ENCODE assay signal across 31 cellular contexts in the genomic region with DNA sequence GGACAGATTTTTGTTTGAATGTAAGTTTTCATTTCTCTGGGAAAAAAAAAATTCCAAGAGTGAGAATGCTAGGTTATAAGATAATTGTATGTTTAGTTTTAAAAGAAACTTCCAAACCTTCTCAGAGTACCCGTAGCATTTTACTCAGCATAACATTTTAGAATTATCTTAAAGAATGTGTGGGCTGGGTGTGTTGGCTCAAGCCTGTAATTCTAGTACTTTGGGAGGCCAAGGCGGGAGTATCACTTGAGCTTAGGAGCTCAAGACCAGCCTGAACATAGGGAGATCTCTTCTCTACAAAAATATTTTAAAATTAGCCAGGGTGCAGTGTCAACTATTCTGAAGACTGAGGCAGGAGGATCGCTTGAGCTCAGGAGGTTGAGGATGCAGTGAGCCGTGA.
DNase-seq lines count a peak whose midpoint lies in the region; ATAC-seq and TF ChIP-seq lines count a peak whose summit lies in the region.
"Had no signal": no experiment of that assay in that cellular context is flagged by ENCODE, and none has a peak within 500 bp of the region (broad histone marks: within the 10 kb centered on the region; RNA-seq: fewer than 3 reads in every experiment).

No MANE protein-coding gene starts in this region.

- peaks cover 2% of the 10 kb centered on the region for H3K27me3 Mint-ChIP-seq in GM23338 (ENCODE audit: insufficient read depth, low read depth, poor library complexity)
- peaks cover 2% of the 10 kb centered on the region for H3K27me3 Mint-ChIP-seq in activated T-helper 2 cell treated with anti-CD3 and anti-CD28 coated beads, Interferon-gamma antibody, Interleukin-2, Interleukin-4, amounts not matched to agents 10 μg/mL and 5 μg/mL and 100 μg/mL, durations not matched to agents 14 hours and 24 hours and 36 hours (ENCODE audit: low read depth)

- H3K9me3 ChIP-seq in trophoblast cell (ENCODE audit: insufficient read depth, low read depth, low read length) = peaks cover 1% of the 10 kb centered on the region
- H3K9me3 ChIP-seq: A549; BE2C; BLaER1; BLaER1 treated with 17β-estradiol and CSF1 and Interleukin-3, amounts not matched to agents 10 nM and 100 nM; Caco-2 had no signal

- H3K79me2 ChIP-seq in GM23338 (replicated peaks; ENCODE audit: insufficient read depth) = no peaks in the 10 kb centered on the region
- no peaks in the 10 kb centered on the region for H3K79me2 ChIP-seq in trophoblast cell (ENCODE audit: control insufficient read depth, insufficient read depth, low read length, poor library complexity)

- TF ChIP-seq CTCF in GM23338 (conservative IDR thresholded peaks at IDR 0.05; ENCODE audit: low read depth in 2 of 2) = no peak

- peak overlapping the region; percentile 50; the same call in 1 of the 2 replicates for H3K27ac ChIP-seq in GM23338 (ENCODE audit: low read depth)
- no peak overlapping the region for H3K27ac ChIP-seq in trophoblast cell (ENCODE audit: low read depth, low read length)
- H3K27ac ChIP-seq: 22Rv1; A549; BLaER1; BLaER1 treated with 17β-estradiol and CSF1 and Interleukin-3, amounts not matched to agents 10 nM and 100 nM; C4-2B had no signal

- no peak overlapping the region for H4K91ac ChIP-seq in trophoblast cell (ENCODE audit: low read depth, low read length)

- H3K18ac ChIP-seq in trophoblast cell (ENCODE audit: low read length) = no peak overlapping the region

- H4K20me1 ChIP-seq in GM23338 (replicated peaks; ENCODE audit: insufficient read depth) = no peaks in the 10 kb centered on the region
- H4K20me1 ChIP-seq: BLaER1; BLaER1 treated with 17β-estradiol and CSF1 and Interleukin-3, amounts not matched to agents 10 nM and 100 nM had no signal

- H3K9me3 Mint-ChIP-seq in GM23338 = no peaks in the 10 kb centered on the region
- no peaks in the 10 kb centered on the region for H3K9me3 Mint-ChIP-seq in activated T-helper 2 cell treated with anti-CD3 and anti-CD28 coated beads, Interferon-gamma antibody, Interleukin-2, Interleukin-4, amounts not matched to agents 10 μg/mL and 5 μg/mL and 100 μg/mL, durations not matched to agents 14 hours and 24 hours and 36 hours
- H3K9me3 Mint-ChIP-seq: CD14-positive monocyte; CD4-positive, alpha-beta memory T cell; CD4-positive, alpha-beta T cell; CD8-positive, alpha-beta memory T cell; CD8-positive, alpha-beta T cell had no signal

- H4K12ac ChIP-seq in trophoblast cell (ENCODE audit: low read depth, low read length) = no peak overlapping the region

- H3K36me3 Mint-ChIP-seq in GM23338 (ENCODE audit: low read depth) = peaks cover 8% of the 10 kb centered on the region; the same call in 2 of the 3 replicates
- no peaks in the 10 kb centered on the region for H3K36me3 Mint-ChIP-seq in activated T-helper 2 cell treated with anti-CD3 and anti-CD28 coated beads, Interferon-gamma antibody, Interleukin-2, Interleukin-4, amounts not matched to agents 10 μg/mL and 5 μg/mL and 100 μg/mL, durations not matched to agents 14 hours and 24 hours and 36 hours (ENCODE audit: low read depth)
- H3K36me3 Mint-ChIP-seq: CD14-positive monocyte; CD4-positive, alpha-beta memory T cell; CD4-positive, CD25-positive, alpha-beta regulatory T cell; CD8-positive, alpha-beta memory T cell; CD8-positive, alpha-beta T cell had no signal

- H3K23ac ChIP-seq in trophoblast cell (ENCODE audit: low read length) = no peak overlapping the region

- H2AFZ ChIP-seq in GM23338 (no peak overlapping the region), trophoblast cell (ENCODE audit: insufficient read depth, low read length, poor library complexity) (no peak overlapping the region)

- H3K4me3 Mint-ChIP-seq in GM23338 = no peak overlapping the region
- no peak overlapping the region for H3K4me3 Mint-ChIP-seq in activated T-helper 2 cell treated with anti-CD3 and anti-CD28 coated beads, Interferon-gamma antibody, Interleukin-2, Interleukin-4, amounts not matched to agents 10 μg/mL and 5 μg/mL and 100 μg/mL, durations not matched to agents 14 hours and 24 hours and 36 hours (ENCODE audit: low read depth)
- H3K4me3 Mint-ChIP-seq: B cell; CD14-positive monocyte; CD4-positive, alpha-beta memory T cell; CD4-positive, alpha-beta T cell; CD4-positive, CD25-positive, alpha-beta regulatory T cell; CD8-positive, alpha-beta memory T cell; CD8-positive, alpha-beta T cell had no signal

- no peak overlapping the region for H2BK5ac ChIP-seq in trophoblast cell (ENCODE audit: low read depth, low read length, poor library complexity)

- H3K9ac ChIP-seq in trophoblast cell (ENCODE audit: low read length) = no peak overlapping the region
- H3K9ac ChIP-seq: BLaER1; BLaER1 treated with 17β-estradiol and CSF1 and Interleukin-3, amounts not matched to agents 10 nM and 100 nM had no signal

- H4K8ac ChIP-seq in trophoblast cell (ENCODE audit: low read depth, low read length) = no peak overlapping the region

- WGBS in trophoblast cell (ENCODE audit: extremely low coverage, insufficient coverage, insufficient read length) = no CpG with 5 or more reads among the region's 4 CpGs

- no peak overlapping the region for H2BK12ac ChIP-seq in trophoblast cell (ENCODE audit: low read length)

- DNase-seq in GM23338 (ENCODE audit: low spot score) = no peak
- DNase-seq in trophoblast cell = peak; percentile 73 to 85
- no peak for DNase-seq in GM19238 (ENCODE audit: insufficient read length, low spot score)
- DNase-seq in activated T-helper 2 cell treated with anti-CD3 and anti-CD28 coated beads, Interferon-gamma antibody, Interleukin-2, Interleukin-4, amounts not matched to agents 10 μg/mL and 5 μg/mL and 100 μg/mL, durations not matched to agents 14 hours and 24 hours and 36 hours (ENCODE audit: low spot score) = no peak
- DNase-seq: 8988T; ACHN; AML-193; BE2C; C1 segment of cervical spinal cord; Caco-2; Calu3; CD4-positive, alpha-beta memory T cell; CD4-positive, alpha-beta T cell; CD4-positive, CD25-positive, alpha-beta regulatory T cell; CD8-positive, alpha-beta memory T cell; CD8-positive, alpha-beta T cell; COR-L47; DMS 273 treated with DMSO at 0.1 percent for 48 hours; DMS153; DMS53; DMS79; DMS79 treated with DMSO at 0.1 percent for 48 hours; DND-41; EL had no signal

- H3K79me1 ChIP-seq in trophoblast cell (ENCODE audit: low read length) = no peaks in the 10 kb centered on the region

- peaks cover 22% of the 10 kb centered on the region for H3K4me1 Mint-ChIP-seq in GM23338
- H3K4me1 Mint-ChIP-seq in activated T-helper 2 cell treated with anti-CD3 and anti-CD28 coated beads, Interferon-gamma antibody, Interleukin-2, Interleukin-4, amounts not matched to agents 10 μg/mL and 5 μg/mL and 100 μg/mL, durations not matched to agents 14 hours and 24 hours and 36 hours (ENCODE audit: low read depth) = no peaks in the 10 kb centered on the region
- H3K4me1 Mint-ChIP-seq: B cell; CD4-positive, alpha-beta memory T cell; CD4-positive, CD25-positive, alpha-beta regulatory T cell; CD8-positive, alpha-beta memory T cell had no signal

- H3K9me2 ChIP-seq in GM23338 (ENCODE audit: insufficient read depth) = peaks cover 8% of the 10 kb centered on the region; the same call in 1 of the 2 replicates

- H3K4me2 ChIP-seq in GM23338 (no peak overlapping the region), trophoblast cell (ENCODE audit: low read length) (no peak overlapping the region)
- H3K4me2 ChIP-seq: A549; BLaER1; BLaER1 treated with 17β-estradiol and CSF1 and Interleukin-3, amounts not matched to agents 10 nM and 100 nM had no signal

- no peak overlapping the region for H2BK120ac ChIP-seq in trophoblast cell (ENCODE audit: insufficient read depth, low read length, poor library complexity)

- intact Hi-C loops in activated T-helper 2 cell treated with anti-CD3 and anti-CD28 coated beads, Interferon-gamma antibody, Interleukin-2, Interleukin-4, amounts not matched to agents 10 μg/mL and 5 μg/mL and 100 μg/mL, durations not matched to agents 14 hours and 24 hours and 36 hours (cut with micrococcal nuclease) = no loop called here

- H3K14ac ChIP-seq in trophoblast cell (ENCODE audit: low read length) = no peak overlapping the region

- peaks cover 9% of the 10 kb centered on the region for H3K36me3 ChIP-seq in GM23338 (ENCODE audit: insufficient read depth)
- H3K36me3 ChIP-seq in trophoblast cell (ENCODE audit: control insufficient read depth in 1 of 2, insufficient read depth in 2 of 2, low read length in 2 of 2) = no peaks in the 10 kb centered on the region
- H3K36me3 ChIP-seq: BE2C; BLaER1; BLaER1 treated with 17β-estradiol and CSF1 and Interleukin-3, amounts not matched to agents 10 nM and 100 nM had no signal

- H2AK5ac ChIP-seq in trophoblast cell (ENCODE audit: low read length) = no peak overlapping the region

- no peak overlapping the region for H3K4ac ChIP-seq in trophoblast cell (ENCODE audit: low read depth, low read length)

- H3K27ac Mint-ChIP-seq in GM23338 = peak overlapping the region; percentile 69
- no peak overlapping the region for H3K27ac Mint-ChIP-seq in activated T-helper 2 cell treated with anti-CD3 and anti-CD28 coated beads, Interferon-gamma antibody, Interleukin-2, Interleukin-4, amounts not matched to agents 10 μg/mL and 5 μg/mL and 100 μg/mL, durations not matched to agents 14 hours and 24 hours and 36 hours
- H3K27ac Mint-ChIP-seq: B cell; CD14-positive monocyte; CD4-positive, alpha-beta memory T cell; CD4-positive, alpha-beta T cell; CD4-positive, CD25-positive, alpha-beta regulatory T cell; CD8-positive, alpha-beta memory T cell; CD8-positive, alpha-beta T cell had no signal

- no peak for ATAC-seq in GM23338
- ATAC-seq: A549; CD8-positive, alpha-beta T cell had no signal

- peaks cover 15% of the 10 kb centered on the region for H3K4me1 ChIP-seq in GM23338 (ENCODE audit: insufficient read depth)
- no peaks in the 10 kb centered on the region for H3K4me1 ChIP-seq in trophoblast cell (ENCODE audit: control insufficient read depth in 1 of 2, insufficient read depth in 2 of 2, low read length in 2 of 2)
- H3K4me1 ChIP-seq: A549, BE2C, BLaER1, Caco-2 had no signal

- no peaks in the 10 kb centered on the region for H3K27me3 ChIP-seq in GM23338 (ENCODE audit: insufficient read depth)
- H3K27me3 ChIP-seq in trophoblast cell (ENCODE audit: insufficient read depth, low read length) = no peaks in the 10 kb centered on the region
- H3K27me3 ChIP-seq: BE2C; BLaER1; BLaER1 treated with 17β-estradiol and CSF1 and Interleukin-3, amounts not matched to agents 10 nM and 100 nM had no signal

- no peak overlapping the region for H3K4me3 ChIP-seq in GM23338
- no peak overlapping the region for H3K4me3 ChIP-seq in trophoblast cell (ENCODE audit: low read depth, low read length)
- H3K4me3 ChIP-seq: A549; BLaER1; BLaER1 treated with 17β-estradiol and CSF1 and Interleukin-3, amounts not matched to agents 10 nM and 100 nM had no signal

- no peaks in the 10 kb centered on the region for H3F3A ChIP-seq in GM23338 (replicated peaks; ENCODE audit: low read depth)

TF ChIP-seq in GM23338, 12 proteins besides CTCF, POLR2A, EP300 and RAD21 (continues in another document):
- TF ChIP-seq EZH2phosphoT487 (IDR thresholded peaks at IDR 0.05; ENCODE audit: unreplicated experiment) = no peak
- no peak for TF ChIP-seq JUNB (IDR thresholded peaks at IDR 0.05; ENCODE audit: unreplicated experiment)
- TF ChIP-seq NANOG (IDR thresholded peaks at IDR 0.05; ENCODE audit: borderline replicate concordance) = no peak
- no peak for TF ChIP-seq EZH2 (IDR thresholded peaks at IDR 0.05; ENCODE audit: low read depth, unreplicated experiment)

Comparison
In these comparisons a context has a peak if more than half of its experiments do, and no peak if none do; other contexts are left out.
1. DNase-seq: peak in trophoblast cell (2 of 2); none in GM23338 (single experiment), GM19238 (single experiment) and activated T-helper 2 cell treated with anti-CD3 and anti-CD28 coated beads, Interferon-gamma antibody, Interleukin-2, Interleukin-4, amounts not matched to agents 10 μg/mL and 5 μg/mL and 100 μg/mL, durations not matched to agents 14 hours and 24 hours and 36 hours (single experiment).